ENCODE assay signal across 19 cellular contexts in the genomic region with DNA sequence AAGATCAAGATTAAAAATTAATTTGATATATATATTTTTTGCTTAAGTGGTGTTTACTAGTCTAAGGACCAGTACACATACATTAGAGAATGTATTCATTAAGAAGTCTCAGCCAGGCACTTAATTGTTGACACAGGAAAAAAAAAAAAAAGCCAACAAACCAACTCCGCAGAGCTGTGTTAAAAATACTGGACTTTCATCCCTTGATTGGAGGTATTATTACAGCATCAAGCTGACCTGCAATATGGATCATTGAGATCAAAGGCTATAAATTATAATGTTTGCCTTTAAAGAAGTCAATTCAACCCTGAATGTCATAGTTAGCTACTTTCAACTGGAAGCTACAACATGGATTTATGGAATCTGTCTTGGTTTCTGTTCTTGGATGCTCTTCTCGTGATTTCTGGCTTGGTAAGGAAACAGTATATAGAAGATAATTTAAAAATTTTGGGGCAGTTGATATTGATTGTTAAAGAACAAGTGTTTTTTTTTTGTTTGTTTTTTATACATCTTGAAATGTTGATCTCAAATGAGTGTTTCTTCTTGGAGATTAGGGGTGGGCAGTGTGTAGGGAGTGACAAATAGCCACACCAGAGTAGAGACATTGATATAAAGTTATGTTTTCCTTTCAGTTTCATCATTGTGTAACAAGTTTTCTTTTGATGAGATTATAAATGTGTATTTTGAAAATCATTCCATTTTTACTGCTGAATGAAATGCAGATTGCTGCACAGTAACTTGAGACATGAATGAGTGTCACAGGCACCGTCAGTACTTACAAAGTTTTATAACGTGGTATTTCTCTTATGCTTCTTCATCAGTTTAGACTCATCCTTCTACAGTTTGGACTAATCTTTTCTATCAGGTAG. TPM values are rescaled to one million over a fixed set of nuclear protein-coding genes. Genes with fewer than 3 reads are reported as not detected.
DNase-seq lines count a peak whose midpoint lies in the region; ATAC-seq, FAIRE-seq and TF ChIP-seq lines count a peak whose summit lies in the region.
"Had no signal": no experiment of that assay in that cellular context is flagged by ENCODE, and none has a peak within 500 bp of the region (broad histone marks: within the 10 kb centered on the region; RNA-seq: fewer than 3 reads in every experiment).

A gene (plus strand): TSS at position 317 of the 869 bp plus-strand sequence. CDS start 32 bp downstream, at position 349.

- 17 to 58% (median 23%) methylated on average over 4 of the region's 4 CpGs for WGBS in small intestine, 3 donors
- WGBS in pancreas, 2 donors = 66 to 74% methylated on average over 4 of the region's 4 CpGs

- peak within 1 kb of the TSS in 1 of 2 donors; percentile 59 for H3K9ac ChIP-seq in duodenal mucosa (ENCODE audit: low read depth in 1 of 2, low read length in 2 of 2)
- H3K9ac ChIP-seq: BLaER1, GM23248 had no signal

- H3K4me1 ChIP-seq in duodenal mucosa (ENCODE audit: control insufficient read depth in 1 of 2, insufficient read depth in 2 of 2, low read length in 2 of 2) = peaks cover 3 to 19% of the 10 kb centered on the region in 2 donors
- H3K4me1 ChIP-seq in small intestine (ENCODE audit: control insufficient read depth in 2 of 2, insufficient read depth in 1 of 2, low read depth in 1 of 2, low read length in 1 of 2) = no peaks in the 10 kb centered on the region
- H3K4me1 ChIP-seq in pancreas = no peaks in the 10 kb centered on the region
- H3K4me1 ChIP-seq: BLaER1, HAP-1 had no signal

- intact Hi-C loops in pancreas (cut with DNase I) = loop anchor here in 1 of 3 donors (10.0 kb wide), 1 partner anchor 65 kb away; no protein-coding TSS in a partner anchor

- no peaks in the 10 kb centered on the region for H3K27me3 ChIP-seq in duodenal mucosa (ENCODE audit: control insufficient read depth in 1 of 2, insufficient read depth in 2 of 2, low read length in 2 of 2)
- no peaks in the 10 kb centered on the region for H3K27me3 ChIP-seq in small intestine (ENCODE audit: control insufficient read depth in 2 of 2, insufficient read depth in 2 of 2, low read length in 2 of 2)
- H3K27me3 ChIP-seq in pancreas = no peaks in the 10 kb centered on the region
- H3K27me3 ChIP-seq: BLaER1 had no signal

- H3K27ac ChIP-seq in duodenal mucosa (ENCODE audit: low read depth, low read length) (no peak within 1 kb of the TSS), small intestine (ENCODE audit: low read depth in 1 of 2, low read length in 1 of 2) (peak within 1 kb of the TSS in 1 of 2 donors; percentile 71), pancreas (no peak within 1 kb of the TSS)
- H3K27ac ChIP-seq: BLaER1, GM23248 had no signal

- H3K36me3 ChIP-seq in duodenal mucosa (ENCODE audit: control insufficient read depth in 1 of 2, insufficient read depth in 2 of 2, low read length in 2 of 2) (peaks cover 0 to under 1% of the 10 kb centered on the region in 2 donors), small intestine (ENCODE audit: control insufficient read depth in 2 of 2, insufficient read depth in 2 of 2, low read length in 2 of 2) (peaks cover 0 to 6% of the 10 kb centered on the region in 2 donors), pancreas (no peaks in the 10 kb centered on the region)
- H3K36me3 ChIP-seq: BLaER1, HAP-1 had no signal

- ATAC-seq in left lobe of liver (peak; percentile 61), GM18870 (IDR thresholded peaks at IDR 0.05; ENCODE audit: unreplicated experiment) (no peak), HG03196 (IDR thresholded peaks at IDR 0.05; ENCODE audit: unreplicated experiment) (no peak), pancreas (no peak)
- ATAC-seq: GM12878 had no signal

- peak within 1 kb of the TSS; percentile 63 to 64 for H3K4me3 ChIP-seq in duodenal mucosa (ENCODE audit: low read depth in 1 of 2, low read length in 2 of 2)
- peak within 1 kb of the TSS in 1 of 2 donors; percentile 53 for H3K4me3 ChIP-seq in small intestine (ENCODE audit: low read depth in 1 of 2, low read length in 2 of 2)
- no peak within 1 kb of the TSS for H3K4me3 ChIP-seq in pancreas
- H3K4me3 ChIP-seq: BLaER1, GM12878, GM23248, HAP-1 had no signal

- no peak for DNase-seq in D721Med (ENCODE audit: insufficient read length, low spot score)
- DNase-seq in left lobe of liver (ENCODE audit: low spot score) = no peak
- DNase-seq in small intestine = peak; percentile 91
- no peak for DNase-seq in pancreas
- DNase-seq: 8988T; CD4-positive, alpha-beta memory T cell; DND-41; EL; GM23248 had no signal

- TF ChIP-seq CTCF in D721Med (IDR thresholded peaks at IDR 0.05; ENCODE audit: insufficient read depth, missing control alignments) (no peak), pancreas (IDR thresholded peaks at IDR 0.05) (no peak)

- FAIRE-seq in D721Med (lab: Jason Lieb, UNC) (peak; percentile 60), small intestine (lab: Jason Lieb, UNC) (peak; percentile 71), pancreas (lab: Jason Lieb, UNC) (no peak)
- FAIRE-seq: GM12878 had no signal

- no peaks in the 10 kb centered on the region for H3K9me3 ChIP-seq in duodenal mucosa (ENCODE audit: control insufficient read depth in 1 of 2, low read length in 2 of 2)
- no peaks in the 10 kb centered on the region for H3K9me3 ChIP-seq in small intestine (ENCODE audit: control insufficient read depth, low read depth)
- no peaks in the 10 kb centered on the region for H3K9me3 ChIP-seq in pancreas
- H3K9me3 ChIP-seq: BLaER1, HAP-1 had no signal

RNA-seq across cellular contexts. Expression of the gene that starts here (rescaled TPM):
- total RNA-seq in left lobe of liver = 1.3 TPM
- 100 to 1,000 TPM in 1 of 3 donors, 10 to 100 TPM in 2; 29.0 to 102 (median 85.4) TPM for polyA plus RNA-seq in small intestine
- total RNA-seq in pancreas = under 1 TPM in 1 of 6 donors, not detected in 5; 0.18 TPM
- not detected for polyA plus RNA-seq in pancreas
- total RNA-seq: CD4-positive, alpha-beta memory T cell; G401; GM12878; GM23248; H4 had no signal
- polyA plus RNA-seq: AG04450; CD14-positive monocyte; CD4-positive, alpha-beta memory T cell; GM23248 had no signal

Comparison
In these comparisons a context has a peak if more than half of its experiments do, and no peak if none do; other contexts are left out.
1. RNA of the gene that starts here (polyA plus RNA-seq): 29.0 to 102 TPM in small intestine; not detected in pancreas; every median in the first group is over 10 times any median in the second.
2. H3K4me3 ChIP-seq: peak in duodenal mucosa (2 of 2); none in pancreas (0 of 4).